Comparison of ENCODE assay signal across 1 cellular context in genomic region chr19:11239377-11240000, GRCh38.
TF ChIP-seq lines count a peak whose summit lies in the region.

ANGPTL8 (plus strand) TSS chr19:11239619; CDS start chr19:11239638, 19 bp downstream.

TF ChIP-seq in HepG2, 621 proteins besides CTCF, POLR2A, EP300 and RAD21 (continued from another document and continues in another):
- TF ChIP-seq GRHL1 (CRISPR knock-in tag; conservative IDR thresholded peaks at IDR 0.05): no peak
- no peak for TF ChIP-seq MTA3 (CRISPR knock-in tag; IDR thresholded peaks at IDR 0.05)
- TF ChIP-seq ZNF30 (CRISPR knock-in tag; IDR thresholded peaks at IDR 0.05): 0 out of 2 replicates have a peak, but pooled peaks have one; percentile 65
- TF ChIP-seq ZBTB21 (CRISPR knock-in tag; IDR thresholded peaks at IDR 0.05): 0 out of 2 replicates have a peak, but pooled peaks have one; percentile 38
- TF ChIP-seq ZNF550 (CRISPR knock-in tag; IDR thresholded peaks at IDR 0.05; ENCODE audit: borderline replicate concordance): no peak
- peak; percentile 96 for TF ChIP-seq ZNF746 (CRISPR knock-in tag; IDR thresholded peaks at IDR 0.05)
- no peak for TF ChIP-seq ZNF615 (CRISPR knock-in tag; IDR thresholded peaks at IDR 0.05; ENCODE audit: borderline replicate concordance)
- TF ChIP-seq TGIF2 (CRISPR knock-in tag; IDR thresholded peaks at IDR 0.05): peak; percentile 81; the same call in 1 of the 2 replicates
- peak; percentile 73; the same call in 1 of the 2 replicates for TF ChIP-seq CREM (IDR thresholded peaks at IDR 0.05)
- TF ChIP-seq CREM (CRISPR knock-in tag; IDR thresholded peaks at IDR 0.05): no peak
- TF ChIP-seq ZSCAN30 (CRISPR knock-in tag; IDR thresholded peaks at IDR 0.05): no peak
- peak; percentile 75; the same call in 1 of the 2 replicates for TF ChIP-seq ARID3A (IDR thresholded peaks at IDR 0.05; ENCODE audit: low read depth, low read length)
- no peak for TF ChIP-seq FOXP1 (IDR thresholded peaks at IDR 0.05)
- TF ChIP-seq FOXP1 (CRISPR knock-in tag; IDR thresholded peaks at IDR 0.05): peak; percentile 74
- TF ChIP-seq KDM6A (CRISPR knock-in tag; IDR thresholded peaks at IDR 0.05; ENCODE audit: low read depth): peak; percentile 92
- TF ChIP-seq KDM1A (CRISPR knock-in tag; IDR thresholded peaks at IDR 0.05): no peak
- peak; percentile 62 for TF ChIP-seq XRCC5 (optimal IDR thresholded peaks at IDR 0.05; ENCODE audit: low read length)
- TF ChIP-seq DNMT1 (CRISPR knock-in tag; IDR thresholded peaks at IDR 0.05): no peak; the same call in 1 of the 2 replicates
- TF ChIP-seq ARID4A (CRISPR knock-in tag; IDR thresholded peaks at IDR 0.05; ENCODE audit: borderline replicate concordance): peak; percentile 96
- peak; percentile 91 for TF ChIP-seq SOX5 (CRISPR knock-in tag; IDR thresholded peaks at IDR 0.05; ENCODE audit: borderline replicate concordance)
- TF ChIP-seq PHB2 (IDR thresholded peaks at IDR 0.05; ENCODE audit: partially characterized antibody): no peak
- peak; percentile 85; the same call in 1 of the 2 replicates for TF ChIP-seq NRL (CRISPR knock-in tag; IDR thresholded peaks at IDR 0.05; ENCODE audit: borderline replicate concordance)
- TF ChIP-seq ZNF530 (CRISPR knock-in tag; IDR thresholded peaks at IDR 0.05; ENCODE audit: low read depth): no peak
- no peak for TF ChIP-seq TCF7L2 (IDR thresholded peaks at IDR 0.05; ENCODE audit: low read depth, low read length)
- no peak for TF ChIP-seq ELF4 (CRISPR knock-in tag; IDR thresholded peaks at IDR 0.05; ENCODE audit: borderline replicate concordance)
- TF ChIP-seq SIX4 (CRISPR knock-in tag; IDR thresholded peaks at IDR 0.05): peak; percentile 63
- no peak for TF ChIP-seq ATAD3A (CRISPR knock-in tag; IDR thresholded peaks at IDR 0.05)
- no peak for TF ChIP-seq NBN (conservative IDR thresholded peaks at IDR 0.05)
- peak; percentile 99 for TF ChIP-seq PHF5A (CRISPR knock-in tag; IDR thresholded peaks at IDR 0.05; ENCODE audit: low read depth, unreplicated experiment)
- TF ChIP-seq ZNF639 (CRISPR knock-in tag; conservative IDR thresholded peaks at IDR 0.05): no peak; the same call in 1 of the 2 replicates
- TF ChIP-seq AHR (CRISPR knock-in tag; IDR thresholded peaks at IDR 0.05): peak; percentile 79
- TF ChIP-seq DPF2 (CRISPR knock-in tag; IDR thresholded peaks at IDR 0.05; ENCODE audit: borderline replicate concordance, low read depth): peak; percentile 92
- peak; percentile 49; the same call in 1 of the 2 replicates for TF ChIP-seq ZNF484 (CRISPR knock-in tag; IDR thresholded peaks at IDR 0.05; ENCODE audit: borderline replicate concordance, low read depth)
- TF ChIP-seq KLF13 (CRISPR knock-in tag; IDR thresholded peaks at IDR 0.05): no peak
- TF ChIP-seq ZNF589 (CRISPR knock-in tag; conservative IDR thresholded peaks at IDR 0.05): peak; percentile 84
- peak; percentile 29; the same call in 1 of the 2 replicates for TF ChIP-seq ETV6 (CRISPR knock-in tag; conservative IDR thresholded peaks at IDR 0.05)
- peak; percentile 91; the same call in 1 of the 2 replicates for TF ChIP-seq AFF4 (CRISPR knock-in tag; IDR thresholded peaks at IDR 0.05)
- no peak for TF ChIP-seq PBX3 (CRISPR knock-in tag; IDR thresholded peaks at IDR 0.05; ENCODE audit: borderline replicate concordance)
- peak; percentile 70 for TF ChIP-seq ISL2 (CRISPR knock-in tag; IDR thresholded peaks at IDR 0.05)
- TF ChIP-seq ZMYM3 (CRISPR knock-in tag; IDR thresholded peaks at IDR 0.05): peak; percentile 90
- TF ChIP-seq GATA4 (IDR thresholded peaks at IDR 0.05; ENCODE audit: borderline replicate concordance, low read depth): peak; percentile 86; the same call in 1 of the 2 replicates
- no peak; the same call in 1 of the 2 replicates for TF ChIP-seq ZFP36L2 (CRISPR knock-in tag; IDR thresholded peaks at IDR 0.05)
- TF ChIP-seq JUNB (CRISPR knock-in tag; IDR thresholded peaks at IDR 0.05; ENCODE audit: borderline replicate concordance): 0 out of 2 replicates have a peak, but pooled peaks have one; percentile 3
- peak; percentile 60; the same call in 1 of the 2 replicates for TF ChIP-seq NFKB2 (CRISPR knock-in tag; IDR thresholded peaks at IDR 0.05; ENCODE audit: borderline replicate concordance)
- no peak for TF ChIP-seq ZNF678 (CRISPR knock-in tag; IDR thresholded peaks at IDR 0.05)
- peak; percentile 85 for TF ChIP-seq ZNF253 (CRISPR knock-in tag; IDR thresholded peaks at IDR 0.05; ENCODE audit: borderline replicate concordance)
- TF ChIP-seq ZNF691 (CRISPR knock-in tag; IDR thresholded peaks at IDR 0.05; ENCODE audit: borderline replicate concordance, low read depth): peak; percentile 71
- peak; percentile 98 for TF ChIP-seq SMAD3 (CRISPR knock-in tag; IDR thresholded peaks at IDR 0.05)
- TF ChIP-seq TEAD3 (CRISPR knock-in tag; optimal IDR thresholded peaks at IDR 0.05; ENCODE audit: borderline replicate concordance): peak; percentile 88
- TF ChIP-seq ADNP (CRISPR knock-in tag; IDR thresholded peaks at IDR 0.05): no peak
- peak; percentile 8; the same call in 1 of the 2 replicates for TF ChIP-seq ZNF44 (CRISPR knock-in tag; IDR thresholded peaks at IDR 0.05)
- peak; percentile 67; the same call in 1 of the 2 replicates for TF ChIP-seq NCOR1 (IDR thresholded peaks at IDR 0.05; ENCODE audit: borderline replicate concordance, low read length)
- peak; percentile 29 for TF ChIP-seq ZEB1 (IDR thresholded peaks at IDR 0.05; ENCODE audit: insufficient replicate concordance, low read depth)
- TF ChIP-seq ZNF879 (CRISPR knock-in tag; IDR thresholded peaks at IDR 0.05): no peak
- peak; percentile 78; the same call in 1 of the 2 replicates for TF ChIP-seq ZNF704 (CRISPR knock-in tag; IDR thresholded peaks at IDR 0.05; ENCODE audit: borderline replicate concordance)
- no peak for TF ChIP-seq KLF9 (CRISPR knock-in tag; IDR thresholded peaks at IDR 0.05; ENCODE audit: low read depth)
- peak; percentile 97 for TF ChIP-seq KLF6 (CRISPR knock-in tag; IDR thresholded peaks at IDR 0.05)
- TF ChIP-seq ELF1 (CRISPR knock-in tag; IDR thresholded peaks at IDR 0.05): peak; percentile 74
